ENCODE assay signal across 17 cellular contexts in the genomic region with DNA sequence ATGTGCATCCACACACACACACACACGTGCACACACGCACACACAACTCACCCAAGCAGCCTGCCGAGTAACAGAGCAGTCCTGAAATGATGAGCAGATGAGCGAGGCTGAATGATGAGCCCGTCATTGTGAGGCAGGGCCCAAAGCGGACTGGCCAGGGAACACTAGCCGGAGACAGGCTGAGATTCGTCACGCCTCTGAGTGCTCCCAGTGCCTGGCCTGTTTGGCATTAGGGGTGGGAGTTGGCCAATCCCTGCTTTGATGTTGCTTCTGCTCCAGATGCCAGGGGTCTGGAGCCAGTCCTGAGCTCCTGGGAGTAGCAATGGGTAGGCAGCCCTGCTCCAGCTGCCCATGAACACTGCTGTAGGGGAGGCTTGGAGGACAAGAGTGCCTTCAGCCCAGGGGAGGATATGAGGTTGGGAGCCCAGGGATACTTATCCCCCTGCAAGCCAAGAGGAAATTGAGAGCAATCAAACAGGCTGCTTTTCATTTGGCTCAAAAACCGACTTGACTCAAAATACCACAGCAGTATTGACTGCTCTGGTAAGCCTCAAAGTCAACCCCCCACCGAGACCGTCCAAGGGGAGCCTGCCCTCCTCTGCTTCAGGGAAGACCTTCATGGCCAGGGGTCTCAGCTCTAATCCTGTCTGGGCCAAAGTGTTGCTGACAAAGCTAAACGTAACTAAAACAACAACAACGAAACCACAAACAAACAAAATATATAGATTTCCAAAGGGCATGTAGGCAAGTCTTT. TPM values are rescaled to one million over a fixed set of nuclear protein-coding genes. Genes with fewer than 3 reads are reported as not detected.
DNase-seq lines count a peak whose midpoint lies in the region; ATAC-seq and TF ChIP-seq lines count a peak whose summit lies in the region.
"Had no signal": no experiment of that assay in that cellular context is flagged by ENCODE, and none has a peak within 500 bp of the region (broad histone marks: within the 10 kb centered on the region; RNA-seq: fewer than 3 reads in every experiment).

No MANE protein-coding gene starts in this region.

- TF ChIP-seq CTCF in fibroblast of mammary gland (conservative IDR thresholded peaks at IDR 0.05; ENCODE audit: control insufficient read depth, insufficient read depth, low read depth, low read length), result no peak
- no peak for TF ChIP-seq CTCF in left ventricle myocardium inferior (IDR thresholded peaks at IDR 0.05; ENCODE audit: borderline replicate concordance)
- TF ChIP-seq CTCF in right atrium auricular region (IDR thresholded peaks at IDR 0.05), result no peak

- H3K27me3 ChIP-seq in left ventricle myocardium inferior (ENCODE audit: low read depth) (no peaks in the 10 kb centered on the region), right atrium auricular region (no peaks in the 10 kb centered on the region)

- no peak overlapping the region for H3K4me3 ChIP-seq in fibroblast of mammary gland (ENCODE audit: control insufficient read depth, low read depth, low read length)
- no peak overlapping the region for H3K4me3 ChIP-seq in left ventricle myocardium inferior
- H3K4me3 ChIP-seq in right atrium auricular region, result no peak overlapping the region

- ATAC-seq in GM21423 (IDR thresholded peaks at IDR 0.05; ENCODE audit: unreplicated experiment) (no peak), HG03342 (IDR thresholded peaks at IDR 0.05; ENCODE audit: unreplicated experiment) (no peak)
- ATAC-seq: right cardiac atrium had no signal

- peaks cover 54% of the 10 kb centered on the region for H3K4me1 ChIP-seq in left ventricle myocardium inferior
- H3K4me1 ChIP-seq in right atrium auricular region, result peaks cover 0 to 46% of the 10 kb centered on the region in 2 donors

- H3K27ac ChIP-seq in left ventricle myocardium inferior (replicated peaks) (no peak overlapping the region), right atrium auricular region (no peak overlapping the region)

- H3K9me3 ChIP-seq in left ventricle myocardium inferior (replicated peaks), result no peaks in the 10 kb centered on the region
- no peaks in the 10 kb centered on the region for H3K9me3 ChIP-seq in right atrium auricular region

- peak; percentile 73 for DNase-seq in DMS 273 (lab: John Stamatoyannopoulos, UW; ENCODE audit: unreplicated experiment)
- DNase-seq in NCI-H2227 treated with DMSO at 0.1 percent for 48 hours (lab: John Stamatoyannopoulos, UW), result peak; percentile 19
- DNase-seq in fibroblast of mammary gland (ENCODE audit: low read depth), result peak; percentile 45
- peak; percentile 53 for DNase-seq in retina
- no peak for DNase-seq in left ventricle myocardium inferior
- no peak for DNase-seq in right atrium auricular region (ENCODE audit: low spot score)
- DNase-seq: activated CD4-positive, CD25-positive, alpha-beta regulatory T cell treated with anti-CD3 and anti-CD28 coated beads, Interleukin-2, amount 50 U/mL, for 72 hours; central memory CD4-positive, alpha-beta T cell; H7; left cardiac atrium; midbrain; NCI-H510A; right cardiac atrium; SHP77; stimulated activated naive CD4-positive, alpha-beta T cell treated with Interleukin-2 at 50 U/mL for 16 hours had no signal

- H3K36me3 ChIP-seq in left ventricle myocardium inferior (no peaks in the 10 kb centered on the region), right atrium auricular region (no peaks in the 10 kb centered on the region)

- intact Hi-C loops in left ventricle myocardium inferior (cut with micrococcal nuclease), result no loop called here

RNA-seq across cellular contexts. Expression of a gene that starts 22.9 kb away (rescaled TPM):
- total RNA-seq in left ventricle myocardium inferior, result 14.9 TPM
- total RNA-seq in right atrium auricular region, result 10 to 100 TPM; 24.3 to 38.3 TPM

Comparison
In these comparisons a context has a peak if more than half of its experiments do, and no peak if none do; other contexts are left out.
1. DNase-seq: peak in DMS 273 (single experiment), NCI-H2227 treated with DMSO at 0.1 percent for 48 hours (single experiment), fibroblast of mammary gland (single experiment) and retina (single experiment); none in left ventricle myocardium inferior (single experiment) and right atrium auricular region (single experiment).